Comparison of ENCODE assay signal across 16 cellular contexts in the genomic region with DNA sequence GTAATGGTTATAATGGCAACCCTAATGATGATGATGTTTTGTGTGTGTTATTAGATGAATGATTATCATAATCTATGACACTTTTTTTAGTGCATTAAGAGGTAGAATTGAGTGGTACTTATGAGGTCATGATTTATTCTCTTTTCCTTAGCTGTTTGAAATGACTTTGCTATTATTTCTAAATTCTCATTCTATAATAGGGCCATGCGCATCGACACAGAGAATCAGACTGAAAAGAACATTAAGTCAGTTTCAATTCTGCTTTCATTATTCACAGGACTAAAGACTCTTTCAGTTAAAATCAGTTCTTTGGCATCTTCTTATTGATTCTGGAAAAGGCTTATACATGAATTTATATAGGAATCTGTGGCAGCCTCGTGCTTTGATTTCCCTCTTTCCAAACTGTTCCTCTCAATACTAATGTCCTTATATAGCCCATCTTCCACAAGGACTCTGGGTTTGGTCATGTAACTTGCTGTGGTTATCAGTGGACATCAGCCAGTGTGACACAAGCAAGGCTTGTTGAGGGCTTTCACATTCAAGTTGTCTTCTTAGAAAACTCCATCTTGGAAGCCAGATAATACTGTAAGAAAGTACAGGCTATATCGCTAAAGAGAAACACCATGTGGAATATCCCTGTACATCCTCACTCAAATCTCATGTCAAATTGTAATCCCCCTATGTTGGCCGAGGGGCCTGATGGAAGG.
A peak's percentile ranks its signal among the peaks of the same experiment; 100 is the strongest.
DNase-seq lines count a peak whose midpoint lies in the region; ATAC-seq and TF ChIP-seq lines count a peak whose summit lies in the region.
"Had no signal": no experiment of that assay in that cellular context is flagged by ENCODE, and none has a peak within 500 bp of the region (broad histone marks: within the 10 kb centered on the region; RNA-seq: fewer than 3 reads in every experiment).

No MANE protein-coding gene starts in this region.

- H3K27me3 ChIP-seq in smooth muscle cell (ENCODE audit: low read depth), result no peaks in the 10 kb centered on the region
- H3K27me3 ChIP-seq: cardiac muscle cell, upper lobe of left lung had no signal

- TF ChIP-seq CTCF in smooth muscle cell (IDR thresholded peaks at IDR 0.05; ENCODE audit: borderline replicate concordance, insufficient read depth, poor library complexity, severe bottlenecking), result no peak

- peak; percentile 88 for ATAC-seq in GM18498 (IDR thresholded peaks at IDR 0.05; ENCODE audit: unreplicated experiment)
- ATAC-seq in GM19397 (IDR thresholded peaks at IDR 0.05; ENCODE audit: unreplicated experiment), result peak; percentile 77
- ATAC-seq in HG02623 (IDR thresholded peaks at IDR 0.05; ENCODE audit: unreplicated experiment), result peak; percentile 78
- ATAC-seq in HG03354 (IDR thresholded peaks at IDR 0.05; ENCODE audit: poor library complexity, severe bottlenecking, unreplicated experiment), result peak; percentile 90
- ATAC-seq: A549, T-helper 17 cell had no signal

- DNase-seq in smooth muscle cell (lab: John Stamatoyannopoulos, UW; ENCODE audit: unreplicated experiment) (no peak), NCI-H2029 (lab: John Stamatoyannopoulos, UW) (no peak)
- DNase-seq in effector CD8-positive, alpha-beta T cell (lab: John Stamatoyannopoulos, UW), result no peak
- DNase-seq in activated CD4-positive, CD25-positive, alpha-beta regulatory T cell (lab: John Stamatoyannopoulos, UW), result no peak
- DNase-seq: activated CD4-positive, alpha-beta T cell treated with anti-CD3 and anti-CD28 coated beads, Interleukin-2, amount 50 U/mL, for 4 hours; HFFc6; left ventricle myocardium inferior; NCI-H2107; T-helper 17 cell; upper lobe of left lung had no signal

- H3K27ac ChIP-seq in smooth muscle cell (ENCODE audit: low read depth), result no peak overlapping the region
- H3K27ac ChIP-seq: A549, cardiac muscle cell, left ventricle myocardium inferior, upper lobe of left lung had no signal

- no peak overlapping the region for H2AFZ ChIP-seq in smooth muscle cell (ENCODE audit: low read depth)

- H3K4me3 ChIP-seq in smooth muscle cell, result no peak overlapping the region
- H3K4me3 ChIP-seq: A549, cardiac muscle cell, left ventricle myocardium inferior, upper lobe of left lung had no signal

- H3K79me2 ChIP-seq in smooth muscle cell (ENCODE audit: low read depth), result no peaks in the 10 kb centered on the region

- H4K20me1 ChIP-seq in smooth muscle cell (ENCODE audit: low read depth), result no peaks in the 10 kb centered on the region

- H3K9me3 ChIP-seq in smooth muscle cell (replicated peaks; ENCODE audit: low read depth), result no peaks in the 10 kb centered on the region
- H3K9me3 ChIP-seq: A549, upper lobe of left lung had no signal

- H3K4me2 ChIP-seq in smooth muscle cell, result no peak overlapping the region
- H3K4me2 ChIP-seq: A549 had no signal

- H3K9ac ChIP-seq in smooth muscle cell (ENCODE audit: low read depth), result no peak overlapping the region

- no peaks in the 10 kb centered on the region for H3K4me1 ChIP-seq in smooth muscle cell (ENCODE audit: low read depth)
- H3K4me1 ChIP-seq: A549, left ventricle myocardium inferior, upper lobe of left lung had no signal

- WGBS in smooth muscle cell (ENCODE audit: low lambda C conversion rate), result 93% methylated on average over 5 of the region's 5 CpGs

- H3F3A ChIP-seq in smooth muscle cell (ENCODE audit: low read depth), result no peaks in the 10 kb centered on the region

- H3K36me3 ChIP-seq in smooth muscle cell (ENCODE audit: low read depth), result no peaks in the 10 kb centered on the region
- H3K36me3 ChIP-seq: cardiac muscle cell, left ventricle myocardium inferior, upper lobe of left lung had no signal
